Comparison of ENCODE assay signal across 8 cellular contexts in genomic region chr5:109689740-109690455, GRCh38. TPM values are rescaled to one million over a fixed set of nuclear protein-coding genes. Genes with fewer than 3 reads are reported as not detected.
DNase-seq lines count a peak whose midpoint lies in the region; ATAC-seq and TF ChIP-seq lines count a peak whose summit lies in the region.

MAN2A1 (plus strand) TSS chr5:109689927; CDS start chr5:109690418, 491 bp downstream.

- no peaks in the 10 kb centered on the region for H3K9me2 ChIP-seq in PC-3 (replicated peaks; ENCODE audit: low read length)

- H3K4me2 ChIP-seq in PC-3 (ENCODE audit: low read length), result peak within 1 kb of the TSS; percentile 96

- no peaks in the 10 kb centered on the region for H3K36me3 Mint-ChIP-seq in CD4-positive, CD25-positive, alpha-beta regulatory T cell
- peaks cover 1 to 2% of the 10 kb centered on the region in 2 donors for H3K36me3 Mint-ChIP-seq in activated T-cell treated with anti-CD3 and anti-CD28 coated beads, Interleukin-2, amount 50 U/mL, for 72 hours (ENCODE audit: insufficient read depth in 2 of 2)
- H3K36me3 Mint-ChIP-seq in naive thymus-derived CD4-positive, alpha-beta T cell, result peaks cover 0 to 2% (median 0%) of the 10 kb centered on the region in 5 donors

- H3K27ac Mint-ChIP-seq in CD4-positive, CD25-positive, alpha-beta regulatory T cell, result peak within 1 kb of the TSS; percentile 89 to 93 (median 93)
- peak within 1 kb of the TSS; percentile 87 for H3K27ac Mint-ChIP-seq in activated T-cell treated with anti-CD3 and anti-CD28 coated beads, Interleukin-2, amount 50 U/mL, for 72 hours
- peak within 1 kb of the TSS; percentile 80 to 96 (median 90) for H3K27ac Mint-ChIP-seq in naive thymus-derived CD4-positive, alpha-beta T cell

- WGBS in esophagus squamous epithelium, 2 donors, result 0 to 2% methylated on average over 10 to 12 of the region's 78 CpGs

- H3K36me3 ChIP-seq in CD4-positive, CD25-positive, alpha-beta regulatory T cell (ENCODE audit: control insufficient read depth, insufficient read depth, low read length), result no peaks in the 10 kb centered on the region
- H3K36me3 ChIP-seq in PC-3 (ENCODE audit: low read depth, low read length), result no peaks in the 10 kb centered on the region
- no peaks in the 10 kb centered on the region for H3K36me3 ChIP-seq in esophagus squamous epithelium
- peaks cover 0 to 11% (median 0%) of the 10 kb centered on the region in 3 experiments for H3K36me3 ChIP-seq in naive thymus-derived CD4-positive, alpha-beta T cell (ENCODE audit: control insufficient read depth in 2 of 3, insufficient read depth in 3 of 3, low read length in 3 of 3)

- peaks cover 37% of the 10 kb centered on the region for H3K4me1 ChIP-seq in CD4-positive, CD25-positive, alpha-beta regulatory T cell (ENCODE audit: control insufficient read depth, insufficient read depth, low read length, poor library complexity, severe bottlenecking)
- peaks cover 30% of the 10 kb centered on the region for H3K4me1 ChIP-seq in PC-3 (ENCODE audit: insufficient read depth, low read length)
- peaks cover 24 to 46% (median 29%) of the 10 kb centered on the region in 3 donors for H3K4me1 ChIP-seq in esophagus squamous epithelium
- peaks cover 16 to 17% of the 10 kb centered on the region in 2 donors for H3K4me1 ChIP-seq in naive thymus-derived CD4-positive, alpha-beta T cell (ENCODE audit: control insufficient read depth in 2 of 2, insufficient read depth in 2 of 2, low read length in 2 of 2)

- peak; percentile 76 to 89 (median 81) for DNase-seq in CD4-positive, CD25-positive, alpha-beta regulatory T cell
- DNase-seq in PC-3 (peak; percentile 55), esophagus squamous epithelium (lab: John Stamatoyannopoulos, UW) (peak; percentile 20)
- DNase-seq in activated T-cell treated with anti-CD3 and anti-CD28 coated beads, Interleukin-2, amount 50 U/mL, for 72 hours, result peak; percentile 79 to 84
- peak; percentile 73 to 86 (median 83) for DNase-seq in naive thymus-derived CD4-positive, alpha-beta T cell
- peak; percentile 74 to 85 (median 81) for DNase-seq in stimulated activated naive CD4-positive, alpha-beta T cell (lab: John Stamatoyannopoulos, UW)

- H3K27me3 Mint-ChIP-seq in CD4-positive, CD25-positive, alpha-beta regulatory T cell, result no peaks in the 10 kb centered on the region
- H3K27me3 Mint-ChIP-seq in activated T-cell treated with anti-CD3 and anti-CD28 coated beads, Interleukin-2, amount 50 U/mL, for 72 hours (ENCODE audit: low read depth), result no peaks in the 10 kb centered on the region
- H3K27me3 Mint-ChIP-seq in naive thymus-derived CD4-positive, alpha-beta T cell, result no peaks in the 10 kb centered on the region

- CTCF ChIA-PET in PC-3 (lab: Charles Lee), result interaction anchor here (0.6 kb wide), 1 partner anchor 218 kb away, joined by 3 read pairs; no protein-coding TSS in a partner anchor
- CTCF ChIA-PET in naive thymus-derived CD4-positive, alpha-beta T cell (lab: Charles Lee), result interaction anchor here (0.8 to 1.7 kb wide), 4 partner anchors 14 to 936 kb away, joined by 3 to 6 read pairs (median 3); no protein-coding TSS in a partner anchor

- peaks cover 12% of the 10 kb centered on the region; the same call in 1 of the 2 replicates for H4K20me1 ChIP-seq in PC-3 (ENCODE audit: low read length)

- H3K9ac ChIP-seq in PC-3 (ENCODE audit: low read length), result peak within 1 kb of the TSS; percentile 76

- peaks cover 4 to 5% of the 10 kb centered on the region in 2 experiments for H3K9me3 ChIP-seq in CD4-positive, CD25-positive, alpha-beta regulatory T cell (ENCODE audit: control insufficient read depth in 2 of 2, low read length in 2 of 2)
- H3K9me3 ChIP-seq in PC-3 (ENCODE audit: low read length) (no peaks in the 10 kb centered on the region), esophagus squamous epithelium (peaks cover 0 to 7% (median 0%) of the 10 kb centered on the region in 3 donors)
- peaks cover 0 to 4% (median 0%) of the 10 kb centered on the region in 3 experiments for H3K9me3 ChIP-seq in naive thymus-derived CD4-positive, alpha-beta T cell (ENCODE audit: control insufficient read depth in 2 of 3, low read length in 3 of 3)

- intact Hi-C loops in PC-3 (cut with micrococcal nuclease) (loop anchor here (1.0 to 10.0 kb wide), 5 partner anchors 95 to 725 kb away; no protein-coding TSS in a partner anchor), esophagus squamous epithelium (cut with DNase I) (no loop called here)
- intact Hi-C loops in naive thymus-derived CD4-positive, alpha-beta T cell (cut with micrococcal nuclease), result loop anchor here (1.0 to 10.0 kb wide), 29 partner anchors 33 to 1825 kb away; partner anchors contain the start of genes STARD4 (in 2 of the 2), WDR36 (in 2 of the 2), CAMK4 (in 1 of the 2) and FBXL17 (in 1 of the 2)

- no peaks in the 10 kb centered on the region for H3K9me3 Mint-ChIP-seq in CD4-positive, CD25-positive, alpha-beta regulatory T cell
- H3K9me3 Mint-ChIP-seq in activated T-cell treated with anti-CD3 and anti-CD28 coated beads, Interleukin-2, amount 50 U/mL, for 72 hours, result peaks cover 0 to 3% of the 10 kb centered on the region in 2 donors
- H3K9me3 Mint-ChIP-seq in naive thymus-derived CD4-positive, alpha-beta T cell, result peaks cover 0 to 7% (median 0%) of the 10 kb centered on the region in 11 donors

- peaks cover 46% of the 10 kb centered on the region for H3K79me2 ChIP-seq in PC-3 (ENCODE audit: low read length)

- peak within 1 kb of the TSS; percentile 90 to 96 (median 94) for H3K4me3 Mint-ChIP-seq in CD4-positive, CD25-positive, alpha-beta regulatory T cell
- peak within 1 kb of the TSS; percentile 82 to 91 for H3K4me3 Mint-ChIP-seq in activated T-cell treated with anti-CD3 and anti-CD28 coated beads, Interleukin-2, amount 50 U/mL, for 72 hours
- H3K4me3 Mint-ChIP-seq in naive thymus-derived CD4-positive, alpha-beta T cell, result peak within 1 kb of the TSS; percentile 87 to 96 (median 94)

- peak within 1 kb of the TSS; percentile 97 for H3K4me3 ChIP-seq in CD4-positive, CD25-positive, alpha-beta regulatory T cell (ENCODE audit: low read depth, low read length)
- H3K4me3 ChIP-seq in PC-3 (ENCODE audit: low read length) (peak within 1 kb of the TSS; percentile 98), esophagus squamous epithelium (peak within 1 kb of the TSS; percentile 67 to 94 (median 78))
- peak within 1 kb of the TSS; percentile 94 for H3K4me3 ChIP-seq in naive thymus-derived CD4-positive, alpha-beta T cell (ENCODE audit: low read length)

- H3K27ac ChIP-seq in CD4-positive, CD25-positive, alpha-beta regulatory T cell (ENCODE audit: insufficient read depth, low read length, poor library complexity, severe bottlenecking), result peak within 1 kb of the TSS; percentile 93
- H3K27ac ChIP-seq in PC-3 (ENCODE audit: low read length) (peak within 1 kb of the TSS; percentile 43), esophagus squamous epithelium (peak within 1 kb of the TSS; percentile 95 to 98 (median 96))
- H3K27ac ChIP-seq in naive thymus-derived CD4-positive, alpha-beta T cell (ENCODE audit: low read depth, low read length), result peak within 1 kb of the TSS; percentile 93

- H3K4me1 Mint-ChIP-seq in CD4-positive, CD25-positive, alpha-beta regulatory T cell, result peaks cover 27 to 44% (median 29%) of the 10 kb centered on the region in 4 donors
- H3K4me1 Mint-ChIP-seq in activated T-cell treated with anti-CD3 and anti-CD28 coated beads, Interleukin-2, amount 50 U/mL, for 72 hours (ENCODE audit: low read depth), result peaks cover 39% of the 10 kb centered on the region
- H3K4me1 Mint-ChIP-seq in naive thymus-derived CD4-positive, alpha-beta T cell, result peaks cover 17 to 43% (median 40%) of the 10 kb centered on the region in 7 donors

- H2AFZ ChIP-seq in PC-3 (ENCODE audit: low read length), result peak within 1 kb of the TSS; percentile 96

- TF ChIP-seq CTCF in PC-3 (conservative IDR thresholded peaks at IDR 0.05; ENCODE audit: low read depth, low read length) (0 out of 2 replicates have a peak, but pooled peaks have one; percentile 9), esophagus squamous epithelium (IDR thresholded peaks at IDR 0.05) (peak in 2 of 6 experiments; percentile 10 to 13)

- H3F3A ChIP-seq in PC-3 (ENCODE audit: low read length, unreplicated experiment), result no peaks in the 10 kb centered on the region

- H3K27me3 ChIP-seq in CD4-positive, CD25-positive, alpha-beta regulatory T cell (ENCODE audit: control insufficient read depth, insufficient read depth, low read length), result no peaks in the 10 kb centered on the region
- H3K27me3 ChIP-seq in PC-3 (ENCODE audit: low read length), result no peaks in the 10 kb centered on the region
- no peaks in the 10 kb centered on the region for H3K27me3 ChIP-seq in esophagus squamous epithelium
- H3K27me3 ChIP-seq in naive thymus-derived CD4-positive, alpha-beta T cell (ENCODE audit: control insufficient read depth in 2 of 2, insufficient read depth in 2 of 2, low read length in 2 of 2), result no peaks in the 10 kb centered on the region

- BruUV-seq in PC-3 (replicated peaks; lab: Mats Ljungman, UMichigan), result no TSS peak

- peak in 2 of 4 donors; percentile 57 to 59 for TF ChIP-seq POLR2A in esophagus squamous epithelium (IDR thresholded peaks at IDR 0.05)

- peak; percentile 66 to 67 for ATAC-seq in CD4-positive, CD25-positive, alpha-beta regulatory T cell (ENCODE audit: low read depth in 2 of 2)
- ATAC-seq in GM19438 (IDR thresholded peaks at IDR 0.05; ENCODE audit: low read depth, unreplicated experiment), result peak; percentile 45
- ATAC-seq in HG03565 (IDR thresholded peaks at IDR 0.05; ENCODE audit: unreplicated experiment), result peak; percentile 30
- peak; percentile 64 for ATAC-seq in PC-3
- peak; percentile 65 to 67 for ATAC-seq in activated T-cell treated with anti-CD3 and anti-CD28 coated beads, Interleukin-2, amount 50 U/mL, for 72 hours (replicated peaks in 1 of 2)
- peak; percentile 76 for ATAC-seq in naive thymus-derived CD4-positive, alpha-beta T cell

- POLR2A ChIA-PET in PC-3 (lab: Charles Lee; ENCODE audit: unreplicated experiment), result interaction anchor here (0.6 to 1.0 kb wide), 2 partner anchors 169 to 280 kb away, joined by 3 read pairs; no protein-coding TSS in a partner anchor
- POLR2A ChIA-PET in naive thymus-derived CD4-positive, alpha-beta T cell (lab: Charles Lee), result interaction anchor here (0.5 to 3.8 kb wide), 16 partner anchors 9 to 1308 kb away, joined by 3 to 46 read pairs (median 4); partner anchors contain the start of genes FBXL17 and PJA2

RNA-seq across cellular contexts. Expression of gene MAN2A1, which starts in this region (rescaled TPM):
- total RNA-seq in CD4-positive, CD25-positive, alpha-beta regulatory T cell, result 71.5 TPM
- 10 to 100 TPM; 20.7 to 26.5 (median 21.2) TPM for polyA plus RNA-seq in CD4-positive, CD25-positive, alpha-beta regulatory T cell
- total RNA-seq in PC-3 (2014; rRNA removed), result 20.8 and 21.8 TPM in 2 replicates
- total RNA-seq in activated T-cell treated with anti-CD3 and anti-CD28 coated beads, Interleukin-2, amount 50 U/mL, for 72 hours, result 10 to 100 TPM; 47.4 to 48.8 TPM
- total RNA-seq in esophagus squamous epithelium, result 10 to 100 TPM; 27.4 to 40.1 (median 37.4) TPM
- 100 to 1,000 TPM in 1 of 5 experiments, 10 to 100 TPM in 4; 36.2 to 107 (median 68.6) TPM for total RNA-seq in naive thymus-derived CD4-positive, alpha-beta T cell
- 10 to 100 TPM; 24.9 to 26.7 TPM for polyA plus RNA-seq in naive thymus-derived CD4-positive, alpha-beta T cell

Comparison
In these comparisons a context has a peak if more than half of its experiments do, and no peak if none do; other contexts are left out.
1. Peak in every context shown above with its lines: DNase-seq, ATAC-seq, H3K4me3 ChIP-seq and H3K27ac ChIP-seq.
2. DNase-seq: peak in every context shown above with its lines; median percentile 83 in naive thymus-derived CD4-positive, alpha-beta T cell; 82 in activated T-cell treated with anti-CD3 and anti-CD28 coated beads, Interleukin-2, amount 50 U/mL, for 72 hours; 81 in CD4-positive, CD25-positive, alpha-beta regulatory T cell; 81 in stimulated activated naive CD4-positive, alpha-beta T cell; 55 in PC-3; 20 in esophagus squamous epithelium.
3. H3K27ac ChIP-seq: peak in every context shown above with its lines; median percentile 96 in esophagus squamous epithelium; 93 in CD4-positive, CD25-positive, alpha-beta regulatory T cell; 93 in naive thymus-derived CD4-positive, alpha-beta T cell; 43 in PC-3.